ENCODE assay signal across 8 cellular contexts in the genomic region with DNA sequence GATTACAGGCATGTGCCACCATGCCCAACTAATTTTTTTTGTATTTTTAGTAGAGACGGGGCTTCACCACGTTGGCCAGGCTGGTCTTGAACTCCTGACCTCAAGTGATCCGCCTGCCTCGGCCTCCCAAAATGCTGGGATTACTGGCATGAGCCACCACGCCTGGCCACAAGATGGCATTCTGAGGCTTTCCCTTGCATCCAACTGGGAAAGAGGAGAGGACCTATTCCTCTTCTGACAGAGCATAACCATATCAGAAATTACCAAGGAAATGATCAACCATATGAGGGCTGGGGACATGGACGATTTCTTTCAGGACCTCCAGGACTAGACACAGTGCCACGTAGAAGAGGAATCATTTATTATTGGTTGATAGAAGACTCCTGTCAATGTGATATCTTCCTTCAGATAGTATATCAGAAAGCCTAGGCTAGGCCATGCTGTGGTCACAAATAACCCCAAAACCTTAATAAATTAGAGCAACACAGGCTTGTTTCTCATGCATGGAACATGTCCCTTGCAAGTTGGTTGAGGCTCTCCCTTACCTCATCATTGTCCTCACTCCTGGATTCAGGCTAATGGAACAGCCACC.
DNase-seq lines count a peak whose midpoint lies in the region; ATAC-seq and TF ChIP-seq lines count a peak whose summit lies in the region.

No MANE protein-coding gene starts in this region.

- no peaks in the 10 kb centered on the region for H3K4me1 ChIP-seq in Karpas-422 (ENCODE audit: low read length)

- H3K36me3 ChIP-seq in Karpas-422 (ENCODE audit: insufficient read depth, low read length) = no peaks in the 10 kb centered on the region

- H3K9ac ChIP-seq in Karpas-422 (ENCODE audit: low read length) = no peak overlapping the region

- no peak overlapping the region for H3K4me3 Mint-ChIP-seq in MCF 10A (ENCODE audit: unreplicated experiment)

- H3K9me3 Mint-ChIP-seq in MCF 10A (ENCODE audit: unreplicated experiment) = no peaks in the 10 kb centered on the region

- H3K36me3 Mint-ChIP-seq in MCF 10A (ENCODE audit: insufficient read depth, unreplicated experiment) = no peaks in the 10 kb centered on the region

- no peak overlapping the region for H2AFZ ChIP-seq in Karpas-422 (ENCODE audit: low read length)

- CTCF ChIA-PET in AG04450 (lab: Charles Lee) = interaction anchor here (0.8 to 3.4 kb wide), 7 partner anchors 118 to 212 kb away, joined by 3 to 65 read pairs (median 3); no protein-coding TSS in a partner anchor
- CTCF ChIA-PET in MCF 10A (lab: Yijun Ruan, JAX) = interaction anchor here (0.6 to 3.3 kb wide), 14 partner anchors 12 to 824 kb away, joined by 3 to 50 read pairs (median 4); no protein-coding TSS in a partner anchor

- H3K27ac Mint-ChIP-seq in MCF 10A (ENCODE audit: low read depth, unreplicated experiment) = no peak overlapping the region

- no peaks in the 10 kb centered on the region for H3K79me2 ChIP-seq in Karpas-422 (ENCODE audit: low read length)

- DNase-seq in AG04450 (ENCODE audit: low read depth, low spot score) = no peak
- DNase-seq in HuH-7.5 (ENCODE audit: low spot score) = peak; percentile 10
- DNase-seq in MCF 10A (ENCODE audit: unreplicated experiment) = peak; percentile 67
- peak; percentile 62 for DNase-seq in left lobe of liver (ENCODE audit: low spot score)
- no peak for DNase-seq in RPMI8226
- no peak for DNase-seq in AML-193 (lab: John Stamatoyannopoulos, UW)
- no peak for DNase-seq in Karpas-422

- H3K27me3 Mint-ChIP-seq in MCF 10A (ENCODE audit: insufficient read depth, unreplicated experiment) = no peaks in the 10 kb centered on the region

- H3K4me1 Mint-ChIP-seq in MCF 10A (ENCODE audit: insufficient read depth, unreplicated experiment) = peaks cover 14% of the 10 kb centered on the region

- H3K4me3 ChIP-seq in AG04450 (ENCODE audit: low read depth, low read length) (no peak overlapping the region), Karpas-422 (ENCODE audit: low read length) (no peak overlapping the region)

- BruUV-seq in MCF 10A (replicated peaks; lab: Mats Ljungman, UMichigan) = no TSS peak

- H3K27me3 ChIP-seq in AG04450 (ENCODE audit: control insufficient read depth, insufficient read depth, low read length) (no peaks in the 10 kb centered on the region), Karpas-422 (ENCODE audit: low read length) (no peaks in the 10 kb centered on the region)

- H4K20me1 ChIP-seq in Karpas-422 (ENCODE audit: insufficient read depth, low read depth, low read length) = no peaks in the 10 kb centered on the region

- POLR2A ChIA-PET in AG04450 (lab: Yijun Ruan, JAX) = no interaction called here
- POLR2A ChIA-PET in MCF 10A (lab: Yijun Ruan, JAX) = no interaction called here

- H3K27ac ChIP-seq in AG04450 (ENCODE audit: low read depth, low read length) (no peak overlapping the region), Karpas-422 (ENCODE audit: low read length) (no peak overlapping the region)

- H3K4me2 ChIP-seq in Karpas-422 (ENCODE audit: low read depth, low read length, poor library complexity, severe bottlenecking) = no peak overlapping the region

- peak; percentile 99 for ATAC-seq in left lobe of liver
- ATAC-seq in HG03354 (IDR thresholded peaks at IDR 0.05; ENCODE audit: poor library complexity, severe bottlenecking, unreplicated experiment) = no peak

- no peaks in the 10 kb centered on the region for H3K9me2 ChIP-seq in Karpas-422 (replicated peaks; ENCODE audit: insufficient read depth, low read length)

- no peaks in the 10 kb centered on the region for H3K9me3 ChIP-seq in AG04450 (ENCODE audit: control insufficient read depth, insufficient read depth, low read length)
- no peaks in the 10 kb centered on the region for H3K9me3 ChIP-seq in Karpas-422 (ENCODE audit: low read length)

- intact Hi-C loops in MCF 10A (cut with micrococcal nuclease) = loop anchor here (1.0 to 10.0 kb wide), 7 partner anchors 116 to 772 kb away; no protein-coding TSS in a partner anchor

- TF ChIP-seq CTCF in AG04450 (IDR thresholded peaks at IDR 0.05; ENCODE audit: low read depth, low read length) (peak; percentile 70), MCF 10A (IDR thresholded peaks at IDR 0.05; ENCODE audit: unreplicated experiment) (peak; percentile 83)

Comparison
In these comparisons a context has a peak if more than half of its experiments do, and no peak if none do; other contexts are left out.
1. DNase-seq: peak in HuH-7.5 (single experiment), MCF 10A (single experiment) and left lobe of liver (single experiment); none in AG04450 (single experiment), RPMI8226 (single experiment), AML-193 (0 of 2) and Karpas-422 (single experiment).